ENCODE assay signal across 15 cellular contexts in the genomic region with DNA sequence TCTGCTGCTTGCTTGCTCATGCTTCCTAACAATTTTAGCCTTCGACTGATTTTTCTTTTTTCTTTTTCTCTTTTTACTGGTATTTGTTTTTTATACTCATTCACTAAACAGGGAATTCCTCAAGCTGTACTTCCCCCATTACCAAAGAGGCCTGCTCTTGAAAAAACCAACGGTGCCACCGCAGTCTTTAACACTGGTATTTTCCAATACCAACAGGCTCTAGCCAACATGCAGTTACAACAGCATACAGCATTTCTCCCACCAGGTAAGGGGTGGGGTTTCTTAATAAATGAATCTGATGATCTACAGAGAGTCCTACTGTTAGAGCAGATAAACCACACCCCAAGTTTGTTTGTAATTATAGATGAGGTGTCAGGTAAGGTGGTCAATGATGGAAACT.
A peak's percentile ranks its signal among the peaks of the same experiment; 100 is the strongest.
DNase-seq lines count a peak whose midpoint lies in the region; ATAC-seq and TF ChIP-seq lines count a peak whose summit lies in the region.
"Had no signal": no experiment of that assay in that cellular context is flagged by ENCODE, and none has a peak within 500 bp of the region (broad histone marks: within the 10 kb centered on the region; RNA-seq: fewer than 3 reads in every experiment).

No MANE protein-coding gene starts in this region.

- peaks cover 47 to 80% (median 58%) of the 10 kb centered on the region in 4 donors for H3K4me1 Mint-ChIP-seq in CD4-positive, alpha-beta memory T cell
- H3K4me1 Mint-ChIP-seq in HFFc6 (ENCODE audit: low read depth) = peaks cover 72% of the 10 kb centered on the region
- peaks cover 34% of the 10 kb centered on the region for H3K4me1 Mint-ChIP-seq in activated naive CD8-positive, alpha-beta T cell treated with anti-CD3 and anti-CD28 coated beads, Interleukin-2, amount 10 ng/mL, durations not matched to agents 7 days and 5 days

- intact Hi-C loops in CD4-positive, alpha-beta memory T cell (cut with micrococcal nuclease) = loop anchor here (10.0 kb wide), 1 partner anchor 143 kb away; no protein-coding TSS in a partner anchor

- peaks cover 46 to 78% of the 10 kb centered on the region in 2 donors for H3K36me3 Mint-ChIP-seq in CD4-positive, alpha-beta memory T cell
- H3K36me3 Mint-ChIP-seq in HFFc6 (ENCODE audit: low read depth) = peaks cover 39% of the 10 kb centered on the region
- H3K36me3 Mint-ChIP-seq in activated naive CD8-positive, alpha-beta T cell treated with anti-CD3 and anti-CD28 coated beads, Interleukin-2, amount 10 ng/mL, durations not matched to agents 7 days and 5 days = peaks cover 29% of the 10 kb centered on the region

- peak overlapping the region; percentile 26 for H3K27ac ChIP-seq in CD4-positive, alpha-beta memory T cell (ENCODE audit: low read depth, low read length)
- peak overlapping the region; percentile 23 for H3K27ac ChIP-seq in neutrophil
- H3K27ac ChIP-seq: brain microvascular endothelial cell, esophagus squamous epithelium had no signal

- no peak overlapping the region for H3K4me3 ChIP-seq in CD4-positive, alpha-beta memory T cell (ENCODE audit: low read length in 2 of 2)
- H3K4me3 ChIP-seq in neutrophil (ENCODE audit: low read depth in 1 of 2, low read length in 1 of 2) = no peak overlapping the region
- H3K4me3 ChIP-seq: esophagus squamous epithelium, lung had no signal

- no peak for ATAC-seq in activated naive CD8-positive, alpha-beta T cell treated with anti-CD3 and anti-CD28 coated beads, Interleukin-2, amount 10 ng/mL, durations not matched to agents 7 days and 5 days (ENCODE audit: low read depth)
- no peak for ATAC-seq in GM21723 (IDR thresholded peaks at IDR 0.05; ENCODE audit: unreplicated experiment)
- no peak for ATAC-seq in GM18502 (IDR thresholded peaks at IDR 0.05; ENCODE audit: poor library complexity, unreplicated experiment)

- no peaks in the 10 kb centered on the region for H3K9me3 ChIP-seq in CD4-positive, alpha-beta memory T cell (ENCODE audit: control insufficient read depth in 1 of 2, low read length in 2 of 2)
- H3K9me3 ChIP-seq in neutrophil = no peaks in the 10 kb centered on the region
- H3K9me3 ChIP-seq: esophagus squamous epithelium had no signal

- POLR2A ChIA-PET in CD4-positive, alpha-beta memory T cell (lab: Charles Lee; ENCODE audit: partially characterized antibody) = interaction anchor here (1.0 to 1.6 kb wide), 3 partner anchors 16 to 250 kb away, joined by 3 to 4 read pairs (median 3); no protein-coding TSS in a partner anchor
- POLR2A ChIA-PET in activated naive CD8-positive, alpha-beta T cell treated with anti-CD3 and anti-CD28 coated beads, Interleukin-2, amount 10 ng/mL, durations not matched to agents 7 days and 5 days (lab: Charles Lee) = no interaction called here

- TF ChIP-seq CTCF in HFFc6 (IDR thresholded peaks at IDR 0.05) = no peak
- no peak for TF ChIP-seq CTCF in neutrophil (IDR thresholded peaks at IDR 0.05)

- no peaks in the 10 kb centered on the region for H3K27me3 ChIP-seq in CD4-positive, alpha-beta memory T cell (ENCODE audit: insufficient read depth, low read length)
- no peaks in the 10 kb centered on the region for H3K27me3 ChIP-seq in neutrophil
- H3K27me3 ChIP-seq: brain microvascular endothelial cell, esophagus squamous epithelium had no signal

- peaks cover 86% of the 10 kb centered on the region for H3K4me1 ChIP-seq in CD4-positive, alpha-beta memory T cell (ENCODE audit: insufficient read depth, low read length)
- peaks cover 15 to 17% of the 10 kb centered on the region in 2 experiments for H3K4me1 ChIP-seq in neutrophil (ENCODE audit: control insufficient read depth in 1 of 2, insufficient read depth in 1 of 2, low read depth in 1 of 2, low read length in 1 of 2)

- peak overlapping the region in 4 of 8 donors; percentile 7 to 70 (median 41) for H3K4me3 Mint-ChIP-seq in CD4-positive, alpha-beta memory T cell
- H3K4me3 Mint-ChIP-seq in HFFc6 = no peak overlapping the region; the same call in 1 of the 2 replicates
- H3K4me3 Mint-ChIP-seq in activated naive CD8-positive, alpha-beta T cell treated with anti-CD3 and anti-CD28 coated beads, Interleukin-2, amount 10 ng/mL, durations not matched to agents 7 days and 5 days = no peak overlapping the region
- H3K4me3 Mint-ChIP-seq: neural crest cell had no signal

- peaks cover 45% of the 10 kb centered on the region for H3K36me3 ChIP-seq in CD4-positive, alpha-beta memory T cell (ENCODE audit: insufficient read depth, low read length)
- H3K36me3 ChIP-seq in neutrophil = peaks cover 49% of the 10 kb centered on the region

- H3K27ac Mint-ChIP-seq in CD4-positive, alpha-beta memory T cell = peak overlapping the region; percentile 24 to 95 (median 86)
- peak overlapping the region; percentile 61 for H3K27ac Mint-ChIP-seq in HFFc6
- H3K27ac Mint-ChIP-seq in activated naive CD8-positive, alpha-beta T cell treated with anti-CD3 and anti-CD28 coated beads, Interleukin-2, amount 10 ng/mL, durations not matched to agents 7 days and 5 days = peak overlapping the region; percentile 35

- CTCF ChIA-PET in CD4-positive, alpha-beta memory T cell (lab: Charles Lee; ENCODE audit: partially characterized antibody) = interaction anchor here (0.8 to 10.7 kb wide), 11 partner anchors 10 to 529 kb away, joined by 3 to 126 read pairs (median 4); no protein-coding TSS in a partner anchor

- H3K9me3 Mint-ChIP-seq in CD4-positive, alpha-beta memory T cell = peaks cover 0 to 4% (median 0%) of the 10 kb centered on the region in 8 donors
- no peaks in the 10 kb centered on the region for H3K9me3 Mint-ChIP-seq in HFFc6
- H3K9me3 Mint-ChIP-seq in activated naive CD8-positive, alpha-beta T cell treated with anti-CD3 and anti-CD28 coated beads, Interleukin-2, amount 10 ng/mL, durations not matched to agents 7 days and 5 days = no peaks in the 10 kb centered on the region
- H3K9me3 Mint-ChIP-seq: neural crest cell had no signal

- DNase-seq in CD4-positive, alpha-beta memory T cell = peak in 1 of 5 donors; percentile 74
- no peak for DNase-seq in HFFc6
- DNase-seq in activated naive CD8-positive, alpha-beta T cell treated with anti-CD3 and anti-CD28 coated beads, Interleukin-2, amount 10 ng/mL, durations not matched to agents 7 days and 5 days = no peak
- no peak for DNase-seq in NCI-H1930 (lab: John Stamatoyannopoulos, UW)
- DNase-seq: activated gamma-delta T cell, brain microvascular endothelial cell, esophagus squamous epithelium, HCEC 1CT, NCI-H1436 treated with DMSO at 0.1 percent for 48 hours, T-helper 9 cell had no signal

- H3K27me3 Mint-ChIP-seq in CD4-positive, alpha-beta memory T cell = no peaks in the 10 kb centered on the region
- H3K27me3 Mint-ChIP-seq in HFFc6 (ENCODE audit: insufficient read depth) = no peaks in the 10 kb centered on the region; the same call in 1 of the 2 replicates
- H3K27me3 Mint-ChIP-seq in activated naive CD8-positive, alpha-beta T cell treated with anti-CD3 and anti-CD28 coated beads, Interleukin-2, amount 10 ng/mL, durations not matched to agents 7 days and 5 days = no peaks in the 10 kb centered on the region

Comparison
In these comparisons a context has a peak if more than half of its experiments do, and no peak if none do; other contexts are left out.
1. H3K27ac Mint-ChIP-seq: peak in every context shown above with its lines; median percentile 86 in CD4-positive, alpha-beta memory T cell; 61 in HFFc6; 35 in activated naive CD8-positive, alpha-beta T cell treated with anti-CD3 and anti-CD28 coated beads, Interleukin-2, amount 10 ng/mL, durations not matched to agents 7 days and 5 days.